ENCODE assay signal across 1 cellular context in genomic region chr16:3020604-3021448, GRCh38.
TF ChIP-seq lines count a peak whose summit lies in the region.

No MANE protein-coding gene starts in this region.

TF ChIP-seq in A549, 52 proteins besides CTCF, POLR2A, EP300 and RAD21:
- TF ChIP-seq HDAC2 (IDR thresholded peaks at IDR 0.05) (no peak), FOSL2 (IDR thresholded peaks at IDR 0.05) (peak; percentile 98), FOSL2 (CRISPR knock-in tag; IDR thresholded peaks at IDR 0.05) (peak; percentile 99), HOXB5 (CRISPR knock-in tag; IDR thresholded peaks at IDR 0.05) (no peak; the same call in 1 of the 2 replicates), CHD2 (IDR thresholded peaks at IDR 0.05; ENCODE audit: low read length, partially characterized antibody) (no peak), E2F6 (IDR thresholded peaks at IDR 0.05; ENCODE audit: borderline replicate concordance, low read depth) (peak; percentile 79), MAFK (IDR thresholded peaks at IDR 0.05; ENCODE audit: partially characterized antibody) (no peak), RFX5 (IDR thresholded peaks at IDR 0.05) (no peak), BCL3 (IDR thresholded peaks at IDR 0.05) (no peak; the same call in 1 of the 3 replicates), SMC3 (IDR thresholded peaks at IDR 0.05) (no peak), ZC3H11A (IDR thresholded peaks at IDR 0.05) (no peak), NFE2L2 (conservative IDR thresholded peaks at IDR 0.05; ENCODE audit: low read length) (no peak), MYC (IDR thresholded peaks at IDR 0.05; ENCODE audit: borderline replicate concordance, low read length) (peak; percentile 84; the same call in 1 of the 2 replicates), RARB (CRISPR knock-in tag; IDR thresholded peaks at IDR 0.05) (peak; percentile 63), REST (IDR thresholded peaks at IDR 0.05) (0 out of 2 replicates have a peak, but pooled peaks have one; percentile 16), HOXB13 (CRISPR knock-in tag; IDR thresholded peaks at IDR 0.05; ENCODE audit: low read depth) (no peak), NR3C1 (IDR thresholded peaks at IDR 0.05) (no peak), FOXS1 (CRISPR knock-in tag; IDR thresholded peaks at IDR 0.05) (no peak), MAZ (IDR thresholded peaks at IDR 0.05; ENCODE audit: borderline replicate concordance, low read depth, low read length) (0 out of 2 replicates have a peak, but pooled peaks have one; percentile 73), ATOH8 (CRISPR knock-in tag; IDR thresholded peaks at IDR 0.05; ENCODE audit: low read depth) (peak; percentile 70; the same call in 1 of the 2 replicates), RCOR1 (IDR thresholded peaks at IDR 0.05; ENCODE audit: low read depth, low read length) (no peak), POLR2AphosphoS2 (conservative IDR thresholded peaks at IDR 0.05; ENCODE audit: low read length) (peak; percentile 76), TFCP2L1 (CRISPR knock-in tag; IDR thresholded peaks at IDR 0.05) (peak; percentile 97), JUNB (IDR thresholded peaks at IDR 0.05) (peak; percentile 95), HEYL (CRISPR knock-in tag; IDR thresholded peaks at IDR 0.05) (no peak), CHD4 (IDR thresholded peaks at IDR 0.05; ENCODE audit: borderline replicate concordance) (no peak), KDM1A (IDR thresholded peaks at IDR 0.05; ENCODE audit: low read depth) (no peak), GATA3 (IDR thresholded peaks at IDR 0.05; ENCODE audit: borderline replicate concordance) (peak; percentile 87), EHF (CRISPR knock-in tag; IDR thresholded peaks at IDR 0.05) (peak; percentile 77; the same call in 1 of the 2 replicates), ESRRA (IDR thresholded peaks at IDR 0.05; ENCODE audit: borderline replicate concordance, low read length) (no peak), BHLHE40 (IDR thresholded peaks at IDR 0.05; ENCODE audit: low read depth, low read length) (no peak), HMGXB4 (CRISPR knock-in tag; IDR thresholded peaks at IDR 0.05; ENCODE audit: borderline replicate concordance) (no peak; the same call in 1 of the 2 replicates), JUN (IDR thresholded peaks at IDR 0.05) (peak; percentile 88 to 90; a peak in 4 of 5 replicates), RNF2 (IDR thresholded peaks at IDR 0.05; ENCODE audit: borderline replicate concordance, low read depth) (no peak), CEBPB (IDR thresholded peaks at IDR 0.05) (0 out of 4 replicates have a peak, but pooled peaks of 1 of the 2 experiments have one; percentile 29), TP53 (CRISPR knock-in tag; IDR thresholded peaks at IDR 0.05) (peak; percentile 95), ZFP36 (IDR thresholded peaks at IDR 0.05; ENCODE audit: borderline replicate concordance, partially characterized antibody) (no peak), CBX8 (IDR thresholded peaks at IDR 0.05) (no peak), HOXA7 (CRISPR knock-in tag; IDR thresholded peaks at IDR 0.05) (peak; percentile 92; the same call in 1 of the 2 replicates), SREBF2 (IDR thresholded peaks at IDR 0.05) (no peak), ELK1 (IDR thresholded peaks at IDR 0.05; ENCODE audit: low read depth, low read length) (no peak), EHMT2 (IDR thresholded peaks at IDR 0.05; ENCODE audit: low read depth) (no peak), USF2 (IDR thresholded peaks at IDR 0.05) (peak; percentile 44; the same call in 1 of the 2 replicates), CBX2 (IDR thresholded peaks at IDR 0.05; ENCODE audit: borderline replicate concordance, low read depth) (no peak), ZSCAN20 (CRISPR knock-in tag; IDR thresholded peaks at IDR 0.05) (no peak), PHF8 (IDR thresholded peaks at IDR 0.05; ENCODE audit: borderline replicate concordance, low read depth) (no peak), KDM5A (IDR thresholded peaks at IDR 0.05) (no peak), ZNF302 (CRISPR knock-in tag; IDR thresholded peaks at IDR 0.05) (no peak), FOSB (CRISPR knock-in tag; IDR thresholded peaks at IDR 0.05) (peak; percentile 96), NPAS2 (CRISPR knock-in tag; IDR thresholded peaks at IDR 0.05; ENCODE audit: borderline replicate concordance) (no peak), MAX (IDR thresholded peaks at IDR 0.05) (peak; percentile 94), HES2 (IDR thresholded peaks at IDR 0.05) (no peak), PBX3 (IDR thresholded peaks at IDR 0.05) (peak; percentile 80)
